ENCODE assay signal across 9 cellular contexts in the genomic region with DNA sequence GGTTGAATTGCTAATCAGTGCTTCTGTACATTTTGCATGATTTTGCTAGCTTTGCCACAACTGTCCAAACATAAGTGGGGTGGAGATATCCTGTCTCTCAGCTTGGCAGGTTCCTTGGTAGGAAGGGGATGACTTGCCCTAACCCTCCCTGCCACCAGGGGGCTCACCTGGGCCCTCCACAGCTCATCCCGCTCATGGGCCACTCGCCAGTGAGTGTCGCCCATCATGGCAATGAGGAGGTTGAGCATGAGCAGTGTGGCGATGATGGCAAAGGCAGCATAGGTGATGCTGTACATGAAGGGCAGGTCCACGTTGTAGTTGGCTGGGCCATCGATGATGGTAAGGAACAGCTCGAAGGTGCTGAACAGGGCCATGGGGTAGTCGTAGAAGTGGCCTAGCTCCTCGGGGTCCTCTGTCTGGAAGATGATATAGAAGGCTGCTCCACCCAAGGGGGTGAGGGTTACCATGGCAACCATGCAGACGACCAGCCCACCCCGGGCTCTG. TPM values are rescaled to one million over a fixed set of nuclear protein-coding genes. Genes with fewer than 3 reads are reported as not detected.
A peak's percentile ranks its signal among the peaks of the same experiment; 100 is the strongest.
DNase-seq lines count a peak whose midpoint lies in the region; ATAC-seq, FAIRE-seq and TF ChIP-seq lines count a peak whose summit lies in the region.
"Had no signal": no experiment of that assay in that cellular context is flagged by ENCODE, and none has a peak within 500 bp of the region (broad histone marks: within the 10 kb centered on the region; RNA-seq: fewer than 3 reads in every experiment).

No MANE protein-coding gene starts in this region.

- no peaks in the 10 kb centered on the region for H3K4me1 Mint-ChIP-seq in Caco-2 (ENCODE audit: low read depth, unreplicated experiment)
- H3K4me1 Mint-ChIP-seq in activated naive CD8-positive, alpha-beta T cell treated with anti-CD3 and anti-CD28 coated beads, Interleukin-2, amount 50 U/mL, for 24 hours = no peaks in the 10 kb centered on the region

- TF ChIP-seq CTCF in Caco-2 (IDR thresholded peaks at IDR 0.05; ENCODE audit: insufficient read depth in 1 of 2, low read depth in 1 of 2, low read length in 1 of 2, severe bottlenecking in 1 of 2, unreplicated experiment in 1 of 2) (peak; percentile 59 to 64), mucosa of descending colon (IDR thresholded peaks at IDR 0.05) (no peak)

- CTCF ChIA-PET in Caco-2 (lab: Charles Lee) = interaction anchor here (0.7 to 3.1 kb wide), 11 partner anchors 12 to 342 kb away, joined by 3 to 19 read pairs (median 3); partner anchors contain the start of genes EPHB6 and TRPV6

- H3K27me3 ChIP-seq in Caco-2 (replicated peaks; ENCODE audit: control insufficient read depth, insufficient read depth, low read length) = no peaks in the 10 kb centered on the region

- H3K9me3 ChIP-seq in Caco-2 (no peaks in the 10 kb centered on the region), mucosa of descending colon (no peaks in the 10 kb centered on the region)

- no peak for FAIRE-seq in frontal cortex (lab: Jason Lieb, UNC)
- no peak for FAIRE-seq in RCC 7860 (lab: Jason Lieb, UNC)

- H3K4me1 ChIP-seq in Caco-2 = no peaks in the 10 kb centered on the region
- H3K4me1 ChIP-seq in mucosa of descending colon (ENCODE audit: low read depth) = no peaks in the 10 kb centered on the region

- BruUV-seq in Caco-2 (replicated peaks; lab: Mats Ljungman, UMichigan) = no TSS peak

- peak; percentile 44 to 60 for DNase-seq in Caco-2
- peak; percentile 53 for DNase-seq in activated naive CD8-positive, alpha-beta T cell treated with anti-CD3 and anti-CD28 coated beads, Interleukin-2, amount 50 U/mL, for 24 hours
- no peak for DNase-seq in mucosa of descending colon
- DNase-seq in SHP77 treated with DMSO at 0.1 percent for 48 hours (lab: John Stamatoyannopoulos, UW) = no peak
- no peak for DNase-seq in frontal cortex (ENCODE audit: low spot score in 2 of 2)
- DNase-seq in RCC 7860 (ENCODE audit: low spot score) = no peak

- H3K4me3 ChIP-seq in Caco-2 (ENCODE audit: low read depth, low read length) = no peak overlapping the region
- H3K4me3 ChIP-seq in mucosa of descending colon = no peak overlapping the region

- TF ChIP-seq RAD21 in Ishikawa (IDR thresholded peaks at IDR 0.05; ENCODE audit: low read depth) = peak; percentile 47

- peak; percentile 92 for ATAC-seq in GM19351 (IDR thresholded peaks at IDR 0.05; ENCODE audit: unreplicated experiment)
- ATAC-seq in activated naive CD8-positive, alpha-beta T cell treated with anti-CD3 and anti-CD28 coated beads, Interleukin-2, amount 50 U/mL, for 24 hours = peak; percentile 35
- peak; percentile 35 for ATAC-seq in mucosa of descending colon

- POLR2A ChIA-PET in Caco-2 (lab: Charles Lee) = no interaction called here

- no peak overlapping the region for H3K4me3 Mint-ChIP-seq in Caco-2 (ENCODE audit: unreplicated experiment)
- no peak overlapping the region for H3K4me3 Mint-ChIP-seq in activated naive CD8-positive, alpha-beta T cell treated with anti-CD3 and anti-CD28 coated beads, Interleukin-2, amount 50 U/mL, for 24 hours

- no peak overlapping the region for H3K27ac Mint-ChIP-seq in Caco-2 (ENCODE audit: unreplicated experiment)
- no peak overlapping the region for H3K27ac Mint-ChIP-seq in activated naive CD8-positive, alpha-beta T cell treated with anti-CD3 and anti-CD28 coated beads, Interleukin-2, amount 50 U/mL, for 24 hours

- intact Hi-C loops in Caco-2 (cut with micrococcal nuclease; ENCODE audit: unreplicated experiment) = loop anchor here (1.0 kb wide), 1 partner anchor 129 kb away; no protein-coding TSS in a partner anchor
- intact Hi-C loops in mucosa of descending colon (cut with DNase I, micrococcal nuclease) = no loop called here

- TF ChIP-seq EP300 in Ishikawa (IDR thresholded peaks at IDR 0.05; ENCODE audit: borderline replicate concordance) = no peak

- H3K36me3 Mint-ChIP-seq in Caco-2 (ENCODE audit: insufficient read depth, unreplicated experiment) = no peaks in the 10 kb centered on the region
- H3K36me3 Mint-ChIP-seq in activated naive CD8-positive, alpha-beta T cell treated with anti-CD3 and anti-CD28 coated beads, Interleukin-2, amount 50 U/mL, for 24 hours (ENCODE audit: low read depth) = no peaks in the 10 kb centered on the region

- H3K27me3 Mint-ChIP-seq in Caco-2 (ENCODE audit: insufficient read depth, unreplicated experiment) = no peaks in the 10 kb centered on the region
- H3K27me3 Mint-ChIP-seq in activated naive CD8-positive, alpha-beta T cell treated with anti-CD3 and anti-CD28 coated beads, Interleukin-2, amount 50 U/mL, for 24 hours = no peaks in the 10 kb centered on the region

- H3K36me3 ChIP-seq in Caco-2 (ENCODE audit: control insufficient read depth, insufficient read depth, low read length) (no peaks in the 10 kb centered on the region), mucosa of descending colon (ENCODE audit: low read depth) (no peaks in the 10 kb centered on the region)

- H3K9me3 Mint-ChIP-seq in Caco-2 (ENCODE audit: unreplicated experiment) = no peaks in the 10 kb centered on the region
- H3K9me3 Mint-ChIP-seq in activated naive CD8-positive, alpha-beta T cell treated with anti-CD3 and anti-CD28 coated beads, Interleukin-2, amount 50 U/mL, for 24 hours = no peaks in the 10 kb centered on the region

TF ChIP-seq in Ishikawa, 13 proteins besides CTCF, POLR2A, EP300 and RAD21:
- TF ChIP-seq TAF1 (IDR thresholded peaks at IDR 0.05; ENCODE audit: low read depth) (no peak), ZBTB7A (IDR thresholded peaks at IDR 0.05; ENCODE audit: low read depth) (no peak), YY1 (IDR thresholded peaks at IDR 0.05; ENCODE audit: low read depth) (no peak), NFIC (IDR thresholded peaks at IDR 0.05) (no peak), REST (IDR thresholded peaks at IDR 0.05; ENCODE audit: low read depth) (no peak), TEAD4 (IDR thresholded peaks at IDR 0.05) (no peak), FOXM1 (IDR thresholded peaks at IDR 0.05; ENCODE audit: borderline replicate concordance, low read depth) (no peak), CEBPB (IDR thresholded peaks at IDR 0.05) (no peak), TCF12 (IDR thresholded peaks at IDR 0.05; ENCODE audit: low read depth) (no peak), MAX (IDR thresholded peaks at IDR 0.05) (no peak), CREB1 (IDR thresholded peaks at IDR 0.05; ENCODE audit: low read depth) (no peak), EGR1 (IDR thresholded peaks at IDR 0.05) (no peak)
- TF ChIP-seq, protein P1, sequence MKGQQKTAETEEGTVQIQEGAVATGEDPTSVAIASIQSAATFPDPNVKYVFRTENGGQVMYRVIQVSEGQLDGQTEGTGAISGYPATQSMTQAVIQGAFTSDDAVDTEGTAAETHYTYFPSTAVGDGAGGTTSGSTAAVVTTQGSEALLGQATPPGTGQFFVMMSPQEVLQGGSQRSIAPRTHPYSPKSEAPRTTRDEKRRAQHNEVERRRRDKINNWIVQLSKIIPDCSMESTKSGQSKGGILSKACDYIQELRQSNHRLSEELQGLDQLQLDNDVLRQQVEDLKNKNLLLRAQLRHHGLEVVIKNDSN (IDR thresholded peaks at IDR 0.05) = no peak

RNA-seq across cellular contexts. Expression of gene TRPV6, which starts 12.2 kb away (rescaled TPM):
- total RNA-seq in Caco-2 (2022) = 2.3 and 4.0 TPM in 2 replicates
- total RNA-seq in mucosa of descending colon = under 1 TPM; 0.35 to 0.55 (median 0.44) TPM
- total RNA-seq in frontal cortex = under 0.01 TPM
- total RNA-seq: M059J had no signal

RNA-seq across cellular contexts. Expression of gene EPHB6, which starts 18.5 kb away (rescaled TPM):
- total RNA-seq in Caco-2 (2022) (2.7 and 3.9 TPM in 2 replicates), mucosa of descending colon (1 to 10 TPM; 1.2 to 8.7 (median 2.6) TPM), frontal cortex (29.3 TPM)
- total RNA-seq: M059J had no signal

Comparison
In these comparisons a context has a peak if more than half of its experiments do, and no peak if none do; other contexts are left out.
1. DNase-seq: peak in Caco-2 (2 of 2) and activated naive CD8-positive, alpha-beta T cell treated with anti-CD3 and anti-CD28 coated beads, Interleukin-2, amount 50 U/mL, for 24 hours (single experiment); none in mucosa of descending colon (0 of 3), SHP77 treated with DMSO at 0.1 percent for 48 hours (single experiment), frontal cortex (0 of 2) and RCC 7860 (single experiment).
2. ATAC-seq: peak in every context shown above with its lines; median percentile 92 in GM19351; 35 in activated naive CD8-positive, alpha-beta T cell treated with anti-CD3 and anti-CD28 coated beads, Interleukin-2, amount 50 U/mL, for 24 hours; 35 in mucosa of descending colon.